ENCODE assay signal across 15 cellular contexts in the genomic region with DNA sequence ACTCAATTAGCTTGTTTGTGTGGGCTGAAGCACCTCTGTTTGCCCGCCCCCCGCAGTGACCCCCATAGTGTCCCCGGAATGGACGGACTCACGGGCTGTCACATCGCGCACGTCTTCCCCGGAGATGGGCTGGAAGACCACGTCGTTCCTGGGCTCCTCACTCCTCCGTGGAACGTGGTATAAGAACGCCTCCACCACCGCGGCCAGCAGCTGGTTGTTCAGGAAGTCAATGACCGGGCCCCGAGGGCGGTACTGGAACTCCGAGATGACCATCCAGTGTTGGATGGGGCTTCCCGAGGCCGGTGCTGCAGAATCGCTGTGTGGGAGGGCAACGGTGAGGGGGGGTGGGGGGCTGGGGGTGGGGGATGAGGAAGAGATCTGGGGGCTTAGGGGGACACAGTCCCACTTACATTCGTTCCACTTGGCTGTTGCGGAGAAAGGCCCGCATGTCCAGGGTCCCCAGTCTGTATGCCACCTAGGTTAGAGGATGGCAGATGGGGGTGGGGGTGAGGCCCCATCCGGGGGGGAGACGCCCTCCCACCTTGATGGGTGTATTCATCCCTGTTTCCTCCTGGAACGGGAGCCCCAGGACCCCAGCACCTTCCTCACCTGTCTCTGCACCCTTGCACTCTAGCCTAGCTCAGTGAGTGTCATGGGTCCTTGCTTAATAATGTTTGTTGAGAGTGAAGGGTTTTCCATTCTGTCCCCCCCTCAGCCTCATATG. TPM values are rescaled to one million over a fixed set of nuclear protein-coding genes. Genes with fewer than 3 reads are reported as not detected.
DNase-seq lines count a peak whose midpoint lies in the region; ATAC-seq and TF ChIP-seq lines count a peak whose summit lies in the region.
"Had no signal": no experiment of that assay in that cellular context is flagged by ENCODE, and none has a peak within 500 bp of the region (broad histone marks: within the 10 kb centered on the region; RNA-seq: fewer than 3 reads in every experiment).

No MANE protein-coding gene starts in this region.

- no peaks in the 10 kb centered on the region for H3K9me3 Mint-ChIP-seq in activated T-helper 2 cell treated with anti-CD3 and anti-CD28 coated beads, Interferon-gamma antibody, Interleukin-2, Interleukin-4, amounts not matched to agents 10 μg/mL and 5 μg/mL and 100 μg/mL, durations not matched to agents 14 hours and 24 hours and 36 hours
- H3K9me3 Mint-ChIP-seq: CD4-positive, CD25-positive, alpha-beta regulatory T cell had no signal

- H3K27me3 ChIP-seq in osteoblast (ENCODE audit: insufficient read depth, low read length): peaks cover 18% of the 10 kb centered on the region
- H3K27me3 ChIP-seq: BLaER1 treated with 17β-estradiol and CSF1 and Interleukin-3, amounts not matched to agents 10 nM and 100 nM had no signal

- peak overlapping the region; percentile 2 for H3K27ac Mint-ChIP-seq in activated T-helper 2 cell treated with anti-CD3 and anti-CD28 coated beads, Interferon-gamma antibody, Interleukin-2, Interleukin-4, amounts not matched to agents 10 μg/mL and 5 μg/mL and 100 μg/mL, durations not matched to agents 14 hours and 24 hours and 36 hours
- H3K27ac Mint-ChIP-seq: CD4-positive, CD25-positive, alpha-beta regulatory T cell; GM23338; H9 had no signal

- intact Hi-C loops in activated T-helper 2 cell treated with anti-CD3 and anti-CD28 coated beads, Interferon-gamma antibody, Interleukin-2, Interleukin-4, amounts not matched to agents 10 μg/mL and 5 μg/mL and 100 μg/mL, durations not matched to agents 14 hours and 24 hours and 36 hours (cut with micrococcal nuclease): no loop called here

- ATAC-seq in HG03108 (IDR thresholded peaks at IDR 0.05; ENCODE audit: unreplicated experiment): no peak
- ATAC-seq: GM23338 had no signal

- H3K4me3 Mint-ChIP-seq in activated T-helper 2 cell treated with anti-CD3 and anti-CD28 coated beads, Interferon-gamma antibody, Interleukin-2, Interleukin-4, amounts not matched to agents 10 μg/mL and 5 μg/mL and 100 μg/mL, durations not matched to agents 14 hours and 24 hours and 36 hours (ENCODE audit: low read depth): no peak overlapping the region
- H3K4me3 Mint-ChIP-seq: CD4-positive, CD25-positive, alpha-beta regulatory T cell; GM23338; H9 had no signal

- no peaks in the 10 kb centered on the region for H3K9me3 ChIP-seq in osteoblast (ENCODE audit: low read depth, low read length)
- H3K9me3 ChIP-seq: BLaER1 treated with 17β-estradiol and CSF1 and Interleukin-3, amounts not matched to agents 10 nM and 100 nM had no signal

- no peak overlapping the region for H2AFZ ChIP-seq in osteoblast (ENCODE audit: low read length)
- H2AFZ ChIP-seq: GM23338 had no signal

- no peak overlapping the region for H3K4me2 ChIP-seq in osteoblast (ENCODE audit: insufficient read depth, low read length)
- H3K4me2 ChIP-seq: BLaER1 treated with 17β-estradiol and CSF1 and Interleukin-3, amounts not matched to agents 10 nM and 100 nM; GM23338 had no signal

- DNase-seq in NCI-H748 (lab: John Stamatoyannopoulos, UW; ENCODE audit: unreplicated experiment) (peak; percentile 15), NCI-H748 treated with DMSO at 0.1 percent for 48 hours (lab: John Stamatoyannopoulos, UW) (no peak), AG08396 (ENCODE audit: low spot score) (peak; percentile 4), osteoblast (ENCODE audit: insufficient read length, low spot score, missing footprints) (peak; percentile 51)
- no peak for DNase-seq in activated T-helper 2 cell treated with anti-CD3 and anti-CD28 coated beads, Interferon-gamma antibody, Interleukin-2, Interleukin-4, amounts not matched to agents 10 μg/mL and 5 μg/mL and 100 μg/mL, durations not matched to agents 14 hours and 24 hours and 36 hours (ENCODE audit: low spot score)
- DNase-seq in activated naive CD4-positive, alpha-beta T cell (lab: John Stamatoyannopoulos, UW): no peak
- DNase-seq: 8988T; Calu3; CD4-positive, CD25-positive, alpha-beta regulatory T cell; DMS 273 treated with DMSO at 0.1 percent for 48 hours; H9 had no signal

- no peak overlapping the region for H3K27ac ChIP-seq in osteoblast (ENCODE audit: low read depth, low read length)
- H3K27ac ChIP-seq: BLaER1 treated with 17β-estradiol and CSF1 and Interleukin-3, amounts not matched to agents 10 nM and 100 nM had no signal

- peaks cover 1% of the 10 kb centered on the region for H3K27me3 Mint-ChIP-seq in activated T-helper 2 cell treated with anti-CD3 and anti-CD28 coated beads, Interferon-gamma antibody, Interleukin-2, Interleukin-4, amounts not matched to agents 10 μg/mL and 5 μg/mL and 100 μg/mL, durations not matched to agents 14 hours and 24 hours and 36 hours (ENCODE audit: low read depth)

- peaks cover 12% of the 10 kb centered on the region for H3K4me1 Mint-ChIP-seq in activated T-helper 2 cell treated with anti-CD3 and anti-CD28 coated beads, Interferon-gamma antibody, Interleukin-2, Interleukin-4, amounts not matched to agents 10 μg/mL and 5 μg/mL and 100 μg/mL, durations not matched to agents 14 hours and 24 hours and 36 hours (ENCODE audit: low read depth)

- no peak for TF ChIP-seq CTCF in osteoblast (IDR thresholded peaks at IDR 0.05; ENCODE audit: extremely low read depth, low read depth, low read length)

- no peak overlapping the region for H3K4me3 ChIP-seq in osteoblast (ENCODE audit: insufficient read depth, low read length)
- H3K4me3 ChIP-seq: BLaER1 treated with 17β-estradiol and CSF1 and Interleukin-3, amounts not matched to agents 10 nM and 100 nM; GM23338 had no signal

- no peaks in the 10 kb centered on the region for H3K36me3 Mint-ChIP-seq in activated T-helper 2 cell treated with anti-CD3 and anti-CD28 coated beads, Interferon-gamma antibody, Interleukin-2, Interleukin-4, amounts not matched to agents 10 μg/mL and 5 μg/mL and 100 μg/mL, durations not matched to agents 14 hours and 24 hours and 36 hours (ENCODE audit: low read depth)
- H3K36me3 Mint-ChIP-seq: CD4-positive, CD25-positive, alpha-beta regulatory T cell had no signal

- no peaks in the 10 kb centered on the region for H3K4me1 ChIP-seq in osteoblast (ENCODE audit: insufficient read depth, low read length)

- no peaks in the 10 kb centered on the region for H3K79me2 ChIP-seq in osteoblast (ENCODE audit: insufficient read depth, low read length)

- no peaks in the 10 kb centered on the region for H3K36me3 ChIP-seq in osteoblast (ENCODE audit: insufficient read depth, low read length)

- H4K20me1 ChIP-seq in osteoblast (ENCODE audit: insufficient read depth, low read length): no peaks in the 10 kb centered on the region

RNA-seq across cellular contexts. Expression of a gene that starts 30.2 kb away (rescaled TPM):
- total RNA-seq in activated T-helper 2 cell treated with anti-CD3 and anti-CD28 coated beads, Interferon-gamma antibody, Interleukin-2, Interleukin-4, amounts not matched to agents 10 μg/mL and 5 μg/mL and 100 μg/mL, durations not matched to agents 14 hours and 24 hours and 36 hours: 3.9 and 5.0 TPM in 2 replicates
- 0.36 and 1.2 TPM in 2 replicates for total RNA-seq in osteoblast
- total RNA-seq: Daoy, GM23338, H9 had no signal

Comparison
In these comparisons a context has a peak if more than half of its experiments do, and no peak if none do; other contexts are left out.
1. DNase-seq: peak in NCI-H748 (single experiment), AG08396 (single experiment) and osteoblast (single experiment); none in NCI-H748 treated with DMSO at 0.1 percent for 48 hours (single experiment), activated T-helper 2 cell treated with anti-CD3 and anti-CD28 coated beads, Interferon-gamma antibody, Interleukin-2, Interleukin-4, amounts not matched to agents 10 μg/mL and 5 μg/mL and 100 μg/mL, durations not matched to agents 14 hours and 24 hours and 36 hours (single experiment) and activated naive CD4-positive, alpha-beta T cell (0 of 4).